7 cellular contexts compared by ENCODE assay signal in genomic region chr5:134177197-134178171, GRCh38. TPM values are rescaled to one million over a fixed set of nuclear protein-coding genes. Genes with fewer than 3 reads are reported as not detected.
DNase-seq lines count a peak whose midpoint lies in the region; ATAC-seq and TF ChIP-seq lines count a peak whose summit lies in the region.

No MANE protein-coding gene starts in this region.

- DNase-seq in EH (ENCODE audit: low read depth) (peak; percentile 78), H7 (peak; percentile 39), NCI-H2107 (lab: John Stamatoyannopoulos, UW) (peak; percentile 33), activated B cell treated with CpG ODN at 0.5 μM for 24 hours (no peak), fibroblast of mammary gland (ENCODE audit: low read depth) (peak; percentile 72), natural killer cell (no peak)

- peak overlapping the region; percentile 92 for H3K4me3 ChIP-seq in H7 (ENCODE audit: insufficient read depth, low read depth, low read length)
- peak overlapping the region; percentile 64 for H3K4me3 ChIP-seq in fibroblast of mammary gland (ENCODE audit: control insufficient read depth, low read depth, low read length)

- ATAC-seq in activated B cell treated with CpG ODN at 0.5 μM for 24 hours (ENCODE audit: low read depth) (peak; percentile 64), natural killer cell (peak; percentile 63 to 69 (median 65)), GM21360 (IDR thresholded peaks at IDR 0.05; ENCODE audit: unreplicated experiment) (no peak)

- H3K36me3 Mint-ChIP-seq in activated B cell treated with CpG ODN at 0.5 μM for 24 hours (ENCODE audit: low read depth) = peaks cover 20% of the 10 kb centered on the region
- peaks cover under 1% of the 10 kb centered on the region for H3K36me3 Mint-ChIP-seq in natural killer cell

- H3K4me1 Mint-ChIP-seq in activated B cell treated with CpG ODN at 0.5 μM for 24 hours (peaks cover 26% of the 10 kb centered on the region), natural killer cell (peaks cover 28 to 29% of the 10 kb centered on the region in 2 donors)

- TF ChIP-seq CTCF in activated B cell treated with CpG ODN at 0.5 μM for 24 hours (IDR thresholded peaks at IDR 0.05) (no peak), fibroblast of mammary gland (conservative IDR thresholded peaks at IDR 0.05; ENCODE audit: control insufficient read depth, insufficient read depth, low read depth, low read length) (no peak), natural killer cell (IDR thresholded peaks at IDR 0.05) (no peak)

- CTCF ChIA-PET in activated B cell treated with CpG ODN at 0.5 μM for 24 hours (lab: Charles Lee) = interaction anchor here (1.6 kb wide), 1 partner anchor 112 kb away, joined by 6 read pairs; no protein-coding TSS in a partner anchor

- peaks cover under 1% of the 10 kb centered on the region for H3K36me3 ChIP-seq in H7 (replicated peaks; ENCODE audit: control insufficient read depth, insufficient read depth, low read length)

- H3K27me3 Mint-ChIP-seq in activated B cell treated with CpG ODN at 0.5 μM for 24 hours = no peaks in the 10 kb centered on the region
- H3K27me3 Mint-ChIP-seq in natural killer cell (ENCODE audit: low read depth in 2 of 2) = no peaks in the 10 kb centered on the region

- POLR2A ChIA-PET in activated B cell treated with CpG ODN at 0.5 μM for 24 hours (lab: Charles Lee) = interaction anchor here (0.5 to 3.4 kb wide), 26 partner anchors 8 to 1695 kb away, joined by 3 to 53 read pairs (median 5); partner anchors contain the start of genes C5orf24, CAMLG, CDKL3 and HSPA4

- H3K9me3 Mint-ChIP-seq in activated B cell treated with CpG ODN at 0.5 μM for 24 hours = no peaks in the 10 kb centered on the region
- no peaks in the 10 kb centered on the region for H3K9me3 Mint-ChIP-seq in natural killer cell

- intact Hi-C loops in activated B cell treated with CpG ODN at 0.5 μM for 24 hours (cut with micrococcal nuclease) (loop anchor here (1.0 kb wide), 2 partner anchors 49 to 728 kb away; partner anchors contain the start of genes PCBD2 and PPP2CA), natural killer cell (cut with micrococcal nuclease) (loop anchor here (2.0 to 5.0 kb wide), 2 partner anchors 49 to 195 kb away; partner anchors contain the start of genes PPP2CA and UBE2B)

- H3K4me3 Mint-ChIP-seq in activated B cell treated with CpG ODN at 0.5 μM for 24 hours (peak overlapping the region; percentile 93), natural killer cell (peak overlapping the region; percentile 89)

- peak overlapping the region; percentile 96 for H3K27ac Mint-ChIP-seq in activated B cell treated with CpG ODN at 0.5 μM for 24 hours
- peak overlapping the region; percentile 92 to 97 for H3K27ac Mint-ChIP-seq in natural killer cell

- no peaks in the 10 kb centered on the region for H3K27me3 ChIP-seq in H7 (ENCODE audit: control insufficient read depth, insufficient read depth, low read length)

RNA-seq across cellular contexts. Expression of gene SKP1, which starts 0.7 kb away (rescaled TPM):
- 287 and 332 TPM in 2 replicates for total RNA-seq in H7 (2014; rRNA removed; shearing (Covaris generic))
- total RNA-seq in activated B cell treated with CpG ODN at 0.5 μM for 24 hours (193 and 211 TPM in 2 replicates), natural killer cell (100 to 1,000 TPM; 301 to 338 (median 315) TPM)

RNA-seq across cellular contexts. Expression of gene PPP2CA, which starts 48.4 kb away (rescaled TPM):
- 152 and 184 TPM in 2 replicates for total RNA-seq in H7 (2014; rRNA removed; shearing (Covaris generic))
- total RNA-seq in activated B cell treated with CpG ODN at 0.5 μM for 24 hours (103 and 118 TPM in 2 replicates), natural killer cell (100 to 1,000 TPM; 188 to 205 (median 191) TPM)

Comparison
In these comparisons a context has a peak if more than half of its experiments do, and no peak if none do; other contexts are left out.
1. DNase-seq: peak in EH (single experiment), H7 (single experiment), NCI-H2107 (single experiment) and fibroblast of mammary gland (single experiment); none in activated B cell treated with CpG ODN at 0.5 μM for 24 hours (single experiment) and natural killer cell (single experiment).